13 cellular contexts compared by ENCODE assay signal in the genomic region with DNA sequence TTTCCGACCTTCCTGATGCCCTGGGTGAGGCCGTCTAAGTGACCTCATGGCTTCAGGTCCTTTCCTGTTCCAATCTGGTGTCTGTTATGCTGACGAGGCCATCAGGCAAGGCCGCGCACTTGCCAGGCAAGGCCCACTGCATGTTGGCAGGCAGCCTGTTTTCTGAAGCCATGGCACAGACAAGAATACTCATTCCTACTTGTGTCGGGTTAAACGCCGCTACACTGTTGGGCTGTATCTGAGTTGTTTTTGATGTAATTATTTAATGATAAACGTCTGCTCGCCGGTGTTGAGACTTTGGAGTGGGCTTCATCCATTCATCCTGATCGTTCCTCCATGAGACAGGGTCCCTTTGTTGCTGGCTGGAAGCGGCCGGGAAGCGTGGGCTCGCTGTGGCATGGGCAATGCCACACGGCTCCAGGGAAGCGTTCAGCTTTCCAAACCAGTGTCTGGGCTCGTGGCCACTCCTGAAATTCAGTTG.
DNase-seq lines count a peak whose midpoint lies in the region; ATAC-seq and TF ChIP-seq lines count a peak whose summit lies in the region.
"Had no signal": no experiment of that assay in that cellular context is flagged by ENCODE, and none has a peak within 500 bp of the region (broad histone marks: within the 10 kb centered on the region; RNA-seq: fewer than 3 reads in every experiment).

No MANE protein-coding gene starts in this region.

- H3K27me3 ChIP-seq in lower lobe of right lung (ENCODE audit: low read depth) (no peaks in the 10 kb centered on the region), testis (no peaks in the 10 kb centered on the region)
- H3K27me3 ChIP-seq: hepatocyte, ovary had no signal

- H3K4me1 Mint-ChIP-seq in activated CD8-positive, alpha-beta T cell treated with anti-CD3 and anti-CD28 coated beads for 36 hours (ENCODE audit: low read depth) = peaks cover 8% of the 10 kb centered on the region

- H3K27ac ChIP-seq in lower lobe of right lung = peak overlapping the region; percentile 80
- H3K27ac ChIP-seq in testis = peak overlapping the region; percentile 36 to 51
- H3K27ac ChIP-seq: 22Rv1 had no signal

- H3K4me1 ChIP-seq in lower lobe of right lung = peaks cover 60% of the 10 kb centered on the region
- peaks cover 33% of the 10 kb centered on the region for H3K4me1 ChIP-seq in testis

- WGBS in testis, 2 donors = 52 to 75% methylated on average over 19 of the region's 19 CpGs

- intact Hi-C loops in lower lobe of right lung (cut with DNase I) (no loop called here), testis (cut with DNase I; ENCODE audit: low total_unique reads) (no loop called here)
- intact Hi-C loops in activated CD8-positive, alpha-beta T cell treated with anti-CD3 and anti-CD28 coated beads for 36 hours (cut with micrococcal nuclease) = no loop called here

- H3K4me3 ChIP-seq in lower lobe of right lung (no peak overlapping the region), testis (no peak overlapping the region)
- H3K4me3 ChIP-seq: hepatocyte, ovary had no signal

- H3K27ac Mint-ChIP-seq in activated CD8-positive, alpha-beta T cell treated with anti-CD3 and anti-CD28 coated beads for 36 hours = no peak overlapping the region
- H3K27ac Mint-ChIP-seq: activated CD4-positive, alpha-beta memory T cell treated with anti-CD3 and anti-CD28 coated beads for 36 hours had no signal

- ATAC-seq in lower lobe of right lung = peak; percentile 25 to 35
- ATAC-seq in activated CD8-positive, alpha-beta T cell treated with anti-CD3 and anti-CD28 coated beads for 36 hours = no peak
- no peak for ATAC-seq in GM19035 (IDR thresholded peaks at IDR 0.05; ENCODE audit: unreplicated experiment)

- H3K4me3 Mint-ChIP-seq in activated CD8-positive, alpha-beta T cell treated with anti-CD3 and anti-CD28 coated beads for 36 hours = no peak overlapping the region
- H3K4me3 Mint-ChIP-seq: activated CD4-positive, alpha-beta memory T cell treated with anti-CD3 and anti-CD28 coated beads for 36 hours had no signal

- H3K36me3 ChIP-seq in lower lobe of right lung (peaks cover 14% of the 10 kb centered on the region), testis (ENCODE audit: low read depth, missing control alignments) (no peaks in the 10 kb centered on the region)
- H3K36me3 ChIP-seq: ovary had no signal

- no peak for TF ChIP-seq CTCF in lower lobe of right lung (IDR thresholded peaks at IDR 0.05)
- TF ChIP-seq CTCF in testis (IDR thresholded peaks at IDR 0.05) = no peak
- TF ChIP-seq CTCF in activated CD8-positive, alpha-beta T cell treated with anti-CD3 and anti-CD28 coated beads for 36 hours (IDR thresholded peaks at IDR 0.05) = no peak

- POLR2A ChIA-PET in activated CD8-positive, alpha-beta T cell treated with anti-CD3 and anti-CD28 coated beads for 36 hours (lab: Charles Lee) = no interaction called here

- H3K9me3 Mint-ChIP-seq in activated CD8-positive, alpha-beta T cell treated with anti-CD3 and anti-CD28 coated beads for 36 hours = peaks cover 2% of the 10 kb centered on the region
- H3K9me3 Mint-ChIP-seq: activated CD4-positive, alpha-beta memory T cell treated with anti-CD3 and anti-CD28 coated beads for 36 hours had no signal

- TF ChIP-seq POLR2A in testis (IDR thresholded peaks at IDR 0.05) = no peak

- H3K9me3 ChIP-seq in lower lobe of right lung (no peaks in the 10 kb centered on the region), testis (no peaks in the 10 kb centered on the region)
- H3K9me3 ChIP-seq: ovary had no signal

- DNase-seq in DMS 273 (lab: John Stamatoyannopoulos, UW; ENCODE audit: unreplicated experiment) (peak; percentile 24), DMS 273 treated with DMSO at 0.1 percent for 48 hours (lab: John Stamatoyannopoulos, UW) (no peak), dermis microvascular lymphatic vessel endothelial cell (ENCODE audit: low read depth in 2 of 2) (peak; percentile 63 to 64), lower lobe of right lung (peak; percentile 66), testis (peak; percentile 88), hepatic stellate cell (ENCODE audit: low spot score) (no peak)
- DNase-seq in activated CD8-positive, alpha-beta T cell treated with anti-CD3 and anti-CD28 coated beads for 36 hours = no peak
- DNase-seq: activated CD4-positive, alpha-beta memory T cell treated with anti-CD3 and anti-CD28 coated beads for 36 hours; NCI-H226 had no signal

- no peaks in the 10 kb centered on the region for H3K27me3 Mint-ChIP-seq in activated CD8-positive, alpha-beta T cell treated with anti-CD3 and anti-CD28 coated beads for 36 hours
- H3K27me3 Mint-ChIP-seq: activated CD4-positive, alpha-beta memory T cell treated with anti-CD3 and anti-CD28 coated beads for 36 hours had no signal

- CTCF ChIA-PET in activated CD8-positive, alpha-beta T cell treated with anti-CD3 and anti-CD28 coated beads for 36 hours (lab: Charles Lee) = no interaction called here

- H3K36me3 Mint-ChIP-seq in activated CD8-positive, alpha-beta T cell treated with anti-CD3 and anti-CD28 coated beads for 36 hours (ENCODE audit: low read depth) = peaks cover 7% of the 10 kb centered on the region

Comparison
In these comparisons a context has a peak if more than half of its experiments do, and no peak if none do; other contexts are left out.
1. DNase-seq: peak in DMS 273 (single experiment), dermis microvascular lymphatic vessel endothelial cell (2 of 2), lower lobe of right lung (single experiment) and testis (single experiment); none in DMS 273 treated with DMSO at 0.1 percent for 48 hours (single experiment), activated CD8-positive, alpha-beta T cell treated with anti-CD3 and anti-CD28 coated beads for 36 hours (single experiment) and hepatic stellate cell (single experiment).
2. ATAC-seq: peak in lower lobe of right lung (2 of 2); none in activated CD8-positive, alpha-beta T cell treated with anti-CD3 and anti-CD28 coated beads for 36 hours (single experiment) and GM19035 (single experiment).